ENCODE assay signal across 17 cellular contexts in genomic region chr9:34642679-34643078, GRCh38. TPM values are rescaled to one million over a fixed set of nuclear protein-coding genes. Genes with fewer than 3 reads are reported as not detected.
DNase-seq lines count a peak whose midpoint lies in the region; ATAC-seq and TF ChIP-seq lines count a peak whose summit lies in the region.
"Had no signal": no experiment of that assay in that cellular context is flagged by ENCODE, and none has a peak within 500 bp of the region (broad histone marks: within the 10 kb centered on the region; RNA-seq: fewer than 3 reads in every experiment).

No MANE protein-coding gene starts in this region.

- no peak overlapping the region for H3K9ac ChIP-seq in colonic mucosa (ENCODE audit: low read depth in 2 of 2, low read length in 2 of 2)
- H3K9ac ChIP-seq: BLaER1 treated with 17β-estradiol and CSF1 and Interleukin-3, amounts not matched to agents 10 nM and 100 nM had no signal

- no peaks in the 10 kb centered on the region for H3K9me3 Mint-ChIP-seq in activated naive CD4-positive, alpha-beta T cell treated with anti-CD3 and anti-CD28 coated beads, Interleukin-2, amount 10 ng/mL, durations not matched to agents 7 days and 5 days
- H3K9me3 Mint-ChIP-seq in activated naive CD4-positive, alpha-beta T cell treated with anti-CD3 and anti-CD28 coated beads, Interleukin-2, amount 50 U/mL, for 72 hours: no peaks in the 10 kb centered on the region
- H3K9me3 Mint-ChIP-seq: CD4-positive, CD25-positive, alpha-beta regulatory T cell had no signal

- no peaks in the 10 kb centered on the region for H3K27me3 Mint-ChIP-seq in activated naive CD4-positive, alpha-beta T cell treated with anti-CD3 and anti-CD28 coated beads, Interleukin-2, amount 10 ng/mL, durations not matched to agents 7 days and 5 days
- H3K27me3 Mint-ChIP-seq: CD4-positive, CD25-positive, alpha-beta regulatory T cell had no signal

- H3K4me1 Mint-ChIP-seq in activated naive CD4-positive, alpha-beta T cell treated with anti-CD3 and anti-CD28 coated beads, Interleukin-2, amount 10 ng/mL, durations not matched to agents 7 days and 5 days: peaks cover 29% of the 10 kb centered on the region

- TF ChIP-seq CTCF in fibroblast of the aortic adventitia (IDR thresholded peaks at IDR 0.05; ENCODE audit: insufficient read depth, low read length): no peak
- no peak for TF ChIP-seq CTCF in colonic mucosa (IDR thresholded peaks at IDR 0.05)

- DNase-seq in activated naive CD4-positive, alpha-beta T cell treated with anti-CD3 and anti-CD28 coated beads, Interleukin-2, amount 10 ng/mL, durations not matched to agents 7 days and 5 days: no peak
- DNase-seq in activated naive CD4-positive, alpha-beta T cell treated with anti-CD3 and anti-CD28 coated beads, Interleukin-2, amount 50 U/mL, for 72 hours (ENCODE audit: low spot score in 2 of 2): no peak
- DNase-seq in fibroblast of the aortic adventitia (ENCODE audit: low read depth) (peak; percentile 15), colonic mucosa (no peak), Right ventricle myocardium superior (no peak)
- DNase-seq: 8988T; ACHN; CD4-positive, CD25-positive, alpha-beta regulatory T cell; DMS153; DMS79 treated with DMSO at 0.1 percent for 48 hours; GDM1 had no signal

- peaks cover 8% of the 10 kb centered on the region for H3K36me3 Mint-ChIP-seq in activated naive CD4-positive, alpha-beta T cell treated with anti-CD3 and anti-CD28 coated beads, Interleukin-2, amount 10 ng/mL, durations not matched to agents 7 days and 5 days
- H3K36me3 Mint-ChIP-seq in activated naive CD4-positive, alpha-beta T cell treated with anti-CD3 and anti-CD28 coated beads, Interleukin-2, amount 50 U/mL, for 72 hours: peaks cover 6 to 8% of the 10 kb centered on the region in 2 donors

- TF ChIP-seq RAD21 in Ishikawa (IDR thresholded peaks at IDR 0.05; ENCODE audit: low read depth): no peak

- no peaks in the 10 kb centered on the region for H3K27me3 ChIP-seq in colonic mucosa
- H3K27me3 ChIP-seq: BLaER1 treated with 17β-estradiol and CSF1 and Interleukin-3, amounts not matched to agents 10 nM and 100 nM had no signal

- no peaks in the 10 kb centered on the region for H3K9me3 ChIP-seq in colonic mucosa
- H3K9me3 ChIP-seq: BLaER1 treated with 17β-estradiol and CSF1 and Interleukin-3, amounts not matched to agents 10 nM and 100 nM; HAP-1 had no signal

- TF ChIP-seq EP300 in Ishikawa (IDR thresholded peaks at IDR 0.05; ENCODE audit: borderline replicate concordance): no peak

- peak overlapping the region; percentile 21 for H3K27ac Mint-ChIP-seq in activated naive CD4-positive, alpha-beta T cell treated with anti-CD3 and anti-CD28 coated beads, Interleukin-2, amount 10 ng/mL, durations not matched to agents 7 days and 5 days
- H3K27ac Mint-ChIP-seq in activated naive CD4-positive, alpha-beta T cell treated with anti-CD3 and anti-CD28 coated beads, Interleukin-2, amount 50 U/mL, for 72 hours: no peak overlapping the region
- H3K27ac Mint-ChIP-seq: CD4-positive, CD25-positive, alpha-beta regulatory T cell had no signal

- H3K36me3 ChIP-seq in colonic mucosa: no peaks in the 10 kb centered on the region
- H3K36me3 ChIP-seq: BLaER1 treated with 17β-estradiol and CSF1 and Interleukin-3, amounts not matched to agents 10 nM and 100 nM; HAP-1 had no signal

- no peak for ATAC-seq in activated naive CD4-positive, alpha-beta T cell treated with anti-CD3 and anti-CD28 coated beads, Interleukin-2, amount 50 U/mL, for 72 hours
- ATAC-seq in HG03196 (IDR thresholded peaks at IDR 0.05; ENCODE audit: unreplicated experiment) (no peak), Right ventricle myocardium superior (ENCODE audit: poor library complexity) (no peak)

- H3K4me3 ChIP-seq in fibroblast of the aortic adventitia (ENCODE audit: low read depth, low read length): no peak overlapping the region
- H3K4me3 ChIP-seq in colonic mucosa: no peak overlapping the region
- H3K4me3 ChIP-seq: BLaER1 treated with 17β-estradiol and CSF1 and Interleukin-3, amounts not matched to agents 10 nM and 100 nM; HAP-1 had no signal

- H3K4me1 ChIP-seq in colonic mucosa: peaks cover 5% of the 10 kb centered on the region

- H3K27ac ChIP-seq in colonic mucosa: no peak overlapping the region
- H3K27ac ChIP-seq: BLaER1 treated with 17β-estradiol and CSF1 and Interleukin-3, amounts not matched to agents 10 nM and 100 nM; HL-60 had no signal

- CTCF ChIA-PET in activated naive CD4-positive, alpha-beta T cell treated with anti-CD3 and anti-CD28 coated beads, Interleukin-2, amount 10 ng/mL, durations not matched to agents 7 days and 5 days (lab: Charles Lee): interaction anchor here (1.4 kb wide), 1 partner anchor 9 kb away, joined by 9 read pairs; no protein-coding TSS in a partner anchor

- no peak overlapping the region for H3K4me3 Mint-ChIP-seq in activated naive CD4-positive, alpha-beta T cell treated with anti-CD3 and anti-CD28 coated beads, Interleukin-2, amount 10 ng/mL, durations not matched to agents 7 days and 5 days

- intact Hi-C loops in colonic mucosa (cut with DNase I) (no loop called here), Right ventricle myocardium superior (cut with DNase I) (no loop called here)

TF ChIP-seq in Ishikawa, 13 proteins besides CTCF, POLR2A, EP300 and RAD21:
- TF ChIP-seq USF1 (IDR thresholded peaks at IDR 0.05) (peak; percentile 70), TAF1 (IDR thresholded peaks at IDR 0.05; ENCODE audit: low read depth) (no peak)

RNA-seq across cellular contexts. Expression of gene GALT, which starts 3.8 kb away (rescaled TPM):
- 100 to 1,000 TPM in 1 of 2 donors, 10 to 100 TPM in 1; 63.5 to 104 TPM for total RNA-seq in activated naive CD4-positive, alpha-beta T cell treated with anti-CD3 and anti-CD28 coated beads, Interleukin-2, amount 50 U/mL, for 72 hours
- 22.8 and 26.8 TPM in 2 replicates for total RNA-seq in fibroblast of the aortic adventitia (ENCODE audit: low replicate concordance)
- 10 to 100 TPM; 37.8 to 45.6 TPM for total RNA-seq in colonic mucosa
- 53.8 TPM for total RNA-seq in Right ventricle myocardium superior

RNA-seq across cellular contexts. Expression of gene SIGMAR1, which starts 5.1 kb away (rescaled TPM):
- 10 to 100 TPM; 41.9 to 63.6 TPM for total RNA-seq in activated naive CD4-positive, alpha-beta T cell treated with anti-CD3 and anti-CD28 coated beads, Interleukin-2, amount 50 U/mL, for 72 hours
- total RNA-seq in fibroblast of the aortic adventitia (ENCODE audit: low replicate concordance) (71.3 and 97.8 TPM in 2 replicates), colonic mucosa (100 to 1,000 TPM in 1 of 2 donors, 10 to 100 TPM in 1; 49.6 to 114 TPM), Right ventricle myocardium superior (22.2 TPM)

RNA-seq across cellular contexts. Expression of gene IL11RA, which starts 9.3 kb away (rescaled TPM):
- total RNA-seq in activated naive CD4-positive, alpha-beta T cell treated with anti-CD3 and anti-CD28 coated beads, Interleukin-2, amount 50 U/mL, for 72 hours: 10 to 100 TPM; 41.8 to 44.2 TPM
- total RNA-seq in fibroblast of the aortic adventitia (ENCODE audit: low replicate concordance) (23.8 and 26.7 TPM in 2 replicates), colonic mucosa (10 to 100 TPM; 10.5 to 10.6 TPM), Right ventricle myocardium superior (48.8 TPM)

RNA-seq across cellular contexts. Expression of gene ARID3C, which starts 13.8 kb away (rescaled TPM):
- 1 to 10 TPM in 1 of 2 donors, not detected in 1; 1.6 TPM for total RNA-seq in activated naive CD4-positive, alpha-beta T cell treated with anti-CD3 and anti-CD28 coated beads, Interleukin-2, amount 50 U/mL, for 72 hours
- 0.09 and 0.74 TPM in 2 replicates for total RNA-seq in fibroblast of the aortic adventitia (ENCODE audit: low replicate concordance)
- total RNA-seq in colonic mucosa: not detected
- total RNA-seq in Right ventricle myocardium superior: not detected
- total RNA-seq: CD4-positive, CD25-positive, alpha-beta regulatory T cell; H1 had no signal

RNA-seq across cellular contexts. Expression of gene CCL27, which starts 19.8 kb away (rescaled TPM):
- total RNA-seq in activated naive CD4-positive, alpha-beta T cell treated with anti-CD3 and anti-CD28 coated beads, Interleukin-2, amount 50 U/mL, for 72 hours: under 1 TPM in 1 of 2 donors, not detected in 1; 0.64 TPM
- total RNA-seq in fibroblast of the aortic adventitia (ENCODE audit: low replicate concordance) (not detected in 2 replicates), colonic mucosa (not detected), Right ventricle myocardium superior (not detected)
- total RNA-seq: CD4-positive, CD25-positive, alpha-beta regulatory T cell; H1 had no signal
